ENCODE assay signal across 12 cellular contexts in the genomic region with DNA sequence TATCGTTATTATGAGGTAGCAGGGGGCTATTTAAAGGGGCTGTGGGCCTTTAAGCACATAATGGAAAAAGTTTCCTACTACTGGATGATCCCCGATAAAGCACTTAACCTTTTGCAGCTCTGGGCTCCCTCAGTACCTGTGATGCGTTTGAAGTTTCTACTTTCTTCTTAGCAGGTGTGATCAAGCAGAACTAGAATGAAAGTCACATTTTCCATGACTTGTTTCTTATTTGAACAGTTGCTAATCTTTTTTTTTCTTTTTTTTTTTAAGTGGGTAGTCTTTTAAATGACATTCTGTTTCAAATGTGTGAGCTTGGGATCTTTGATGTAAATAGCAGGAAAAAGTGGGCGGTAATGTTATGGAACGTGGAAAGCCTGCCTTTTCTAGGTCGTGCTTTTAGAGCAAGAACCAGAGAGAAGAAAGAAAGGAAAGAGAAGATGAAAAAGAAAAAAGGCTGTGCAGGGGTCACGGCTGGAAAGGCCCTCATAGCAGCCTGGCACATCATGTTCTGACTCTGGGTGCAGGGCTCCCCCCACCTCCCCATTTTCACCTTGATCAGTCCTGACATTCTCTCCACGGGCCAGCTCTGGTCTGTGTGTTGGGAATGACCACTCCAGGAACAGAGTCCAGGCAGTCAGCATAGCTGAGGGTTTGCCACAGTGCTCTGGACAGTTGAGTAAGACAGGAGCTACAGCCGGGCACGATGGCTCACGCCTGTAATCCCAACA.
DNase-seq lines count a peak whose midpoint lies in the region; ATAC-seq, FAIRE-seq and TF ChIP-seq lines count a peak whose summit lies in the region.
"Had no signal": no experiment of that assay in that cellular context is flagged by ENCODE, and none has a peak within 500 bp of the region (broad histone marks: within the 10 kb centered on the region; RNA-seq: fewer than 3 reads in every experiment).

No MANE protein-coding gene starts in this region.

- ATAC-seq in HG03354 (IDR thresholded peaks at IDR 0.05; ENCODE audit: poor library complexity, severe bottlenecking, unreplicated experiment) (peak; percentile 40), pancreas (peak; percentile 25 to 60 (median 54))
- peak; percentile 70 to 79 for ATAC-seq in activated naive CD4-positive, alpha-beta T cell treated with anti-CD3 and anti-CD28 coated beads, Interleukin-2, amount 50 U/mL, for 72 hours

- H3K4me3 Mint-ChIP-seq in CD8-positive, alpha-beta memory T cell = peak overlapping the region in 1 of 7 donors; percentile 29
- no peak overlapping the region for H3K4me3 Mint-ChIP-seq in nephron progenitor cell

- CTCF ChIA-PET in CD8-positive, alpha-beta memory T cell (lab: Charles Lee) = interaction anchor here (0.7 kb wide), 1 partner anchor 637 kb away, joined by 5 read pairs; no protein-coding TSS in a partner anchor

- peak overlapping the region in 7 of 8 donors; percentile 1 to 97 (median 39) for H3K27ac Mint-ChIP-seq in CD8-positive, alpha-beta memory T cell
- H3K27ac Mint-ChIP-seq in activated naive CD4-positive, alpha-beta T cell treated with anti-CD3 and anti-CD28 coated beads, Interleukin-2, amount 50 U/mL, for 72 hours = peak overlapping the region; percentile 99
- no peak overlapping the region for H3K27ac Mint-ChIP-seq in nephron progenitor cell

- no peak overlapping the region for H3K27ac ChIP-seq in CD8-positive, alpha-beta memory T cell (ENCODE audit: low read depth, low read length)
- no peak overlapping the region for H3K27ac ChIP-seq in pancreas
- H3K27ac ChIP-seq: SK-N-MC had no signal

- H3K9me3 Mint-ChIP-seq in CD8-positive, alpha-beta memory T cell = no peaks in the 10 kb centered on the region
- no peaks in the 10 kb centered on the region for H3K9me3 Mint-ChIP-seq in activated naive CD4-positive, alpha-beta T cell treated with anti-CD3 and anti-CD28 coated beads, Interleukin-2, amount 50 U/mL, for 72 hours
- H3K9me3 Mint-ChIP-seq in nephron progenitor cell = no peaks in the 10 kb centered on the region

- no peaks in the 10 kb centered on the region for H3K9me3 ChIP-seq in CD8-positive, alpha-beta memory T cell (ENCODE audit: low read length)
- no peaks in the 10 kb centered on the region for H3K9me3 ChIP-seq in pancreas

- peaks cover 29% of the 10 kb centered on the region for H3K4me1 ChIP-seq in CD8-positive, alpha-beta memory T cell (ENCODE audit: insufficient read depth, low read length)
- H3K4me1 ChIP-seq in pancreas = peaks cover 0 to 12% (median 0%) of the 10 kb centered on the region in 3 donors

- peaks cover 21 to 32% (median 28%) of the 10 kb centered on the region in 3 donors for H3K4me1 Mint-ChIP-seq in CD8-positive, alpha-beta memory T cell
- peaks cover 61% of the 10 kb centered on the region for H3K4me1 Mint-ChIP-seq in nephron progenitor cell

- peak in 1 of 5 donors; percentile 7 for DNase-seq in CD8-positive, alpha-beta memory T cell
- DNase-seq in activated naive CD4-positive, alpha-beta T cell treated with anti-CD3 and anti-CD28 coated beads, Interleukin-2, amount 50 U/mL, for 72 hours (ENCODE audit: low spot score in 2 of 2) = peak in 1 of 2 donors; percentile 38
- peak in 1 of 6 donors; percentile 35 for DNase-seq in pancreas
- DNase-seq in nephron progenitor cell = no peak
- DNase-seq in DMS79 (lab: John Stamatoyannopoulos, UW) = no peak
- no peak for DNase-seq in pons (ENCODE audit: low spot score)
- DNase-seq in middle frontal gyrus (ENCODE audit: extremely low spot score, low spot score) = no peak
- DNase-seq: DMS153, kidney glomerular epithelial cell, NCI-H187 treated with DMSO at 0.1 percent for 48 hours had no signal

- intact Hi-C loops in pancreas (cut with DNase I) = no loop called here

- H3K4me3 ChIP-seq in CD8-positive, alpha-beta memory T cell (ENCODE audit: low read length) = no peak overlapping the region
- H3K4me3 ChIP-seq in pancreas = no peak overlapping the region
- H3K4me3 ChIP-seq: SK-N-MC had no signal

- TF ChIP-seq CTCF in pancreas (IDR thresholded peaks at IDR 0.05) = no peak
- TF ChIP-seq CTCF in nephron progenitor cell (IDR thresholded peaks at IDR 0.05) = no peak

- H3K36me3 ChIP-seq in CD8-positive, alpha-beta memory T cell (ENCODE audit: insufficient read depth, low read length) = no peaks in the 10 kb centered on the region
- no peaks in the 10 kb centered on the region for H3K36me3 ChIP-seq in pancreas

- FAIRE-seq in pancreas (lab: Jason Lieb, UNC) = no peak

- H3K36me3 Mint-ChIP-seq in CD8-positive, alpha-beta memory T cell = peaks cover 0 to 32% (median 11%) of the 10 kb centered on the region in 3 donors
- H3K36me3 Mint-ChIP-seq in activated naive CD4-positive, alpha-beta T cell treated with anti-CD3 and anti-CD28 coated beads, Interleukin-2, amount 50 U/mL, for 72 hours = peaks cover 4 to 12% of the 10 kb centered on the region in 2 donors
- H3K36me3 Mint-ChIP-seq in nephron progenitor cell (ENCODE audit: low read depth) = no peaks in the 10 kb centered on the region

- POLR2A ChIA-PET in CD8-positive, alpha-beta memory T cell (lab: Charles Lee) = interaction anchor here (0.7 kb wide), 1 partner anchor 15 kb away, joined by 7 read pairs; no protein-coding TSS in a partner anchor

- peaks cover 0 to 1% of the 10 kb centered on the region in 2 donors for H3K27me3 Mint-ChIP-seq in CD8-positive, alpha-beta memory T cell
- H3K27me3 Mint-ChIP-seq in nephron progenitor cell (ENCODE audit: low read depth, poor library complexity) = peaks cover 6% of the 10 kb centered on the region

- 72 to 95% methylated on average over 11 of the region's 11 CpGs for WGBS in pancreas, 2 donors

- H3K27me3 ChIP-seq in CD8-positive, alpha-beta memory T cell (ENCODE audit: insufficient read depth, low read length, poor library complexity, severe bottlenecking) = no peaks in the 10 kb centered on the region
- H3K27me3 ChIP-seq in pancreas = no peaks in the 10 kb centered on the region
